In genomic region chr1:77282866-77283539, GRCh38 we compare ENCODE assay signal across 1 cellular context.
TF ChIP-seq lines count a peak whose summit lies in the region.

No MANE protein-coding gene starts in this region.

TF ChIP-seq in IMR-90, 13 proteins besides CTCF, POLR2A, EP300 and RAD21 (continued from another document):
- TF ChIP-seq ELK1 (IDR thresholded peaks at IDR 0.05; ENCODE audit: borderline replicate concordance, low read depth, low read length) (no peak), NFE2L2 (IDR thresholded peaks at IDR 0.05; ENCODE audit: low read depth, low read length) (no peak), CHD1 (IDR thresholded peaks at IDR 0.05; ENCODE audit: low read depth, low read length) (no peak), SMC3 (IDR thresholded peaks at IDR 0.05; ENCODE audit: low read depth, low read length) (no peak), RCOR1 (IDR thresholded peaks at IDR 0.05; ENCODE audit: insufficient replicate concordance, low read length) (no peak), USF2 (IDR thresholded peaks at IDR 0.05; ENCODE audit: low read depth, low read length) (no peak)
